8 cellular contexts compared by ENCODE assay signal in the genomic region with DNA sequence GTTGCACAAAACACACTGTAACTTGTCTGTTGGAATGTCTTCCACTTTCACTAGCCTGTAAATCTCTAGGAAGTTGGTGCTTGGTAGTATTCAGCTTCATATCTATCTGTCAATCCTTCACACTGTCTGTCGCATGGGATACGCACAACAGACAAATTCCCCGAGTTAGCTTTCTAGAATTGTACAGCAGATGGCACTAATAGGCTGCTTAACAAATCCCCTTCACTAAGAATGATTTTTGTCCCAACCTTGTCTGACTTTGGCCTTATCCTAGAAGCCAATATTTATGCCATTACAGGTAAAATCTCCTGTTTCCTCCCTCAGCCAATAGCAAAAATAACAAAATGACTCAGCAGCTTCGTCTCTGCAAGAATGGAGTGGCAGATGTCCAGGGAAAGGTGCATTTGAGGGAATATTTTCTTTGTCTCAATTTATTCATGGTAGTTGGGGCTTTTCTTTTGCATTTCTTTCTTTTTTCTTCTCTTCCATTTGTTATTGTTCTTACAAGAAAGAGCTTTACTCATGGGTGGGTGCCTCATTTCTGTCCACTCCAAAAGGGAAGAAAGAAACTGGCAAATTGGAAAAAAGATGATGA. TPM values are rescaled to one million over a fixed set of nuclear protein-coding genes. Genes with fewer than 3 reads are reported as not detected.
A peak's percentile ranks its signal among the peaks of the same experiment; 100 is the strongest.
DNase-seq lines count a peak whose midpoint lies in the region; ATAC-seq and TF ChIP-seq lines count a peak whose summit lies in the region.

No MANE protein-coding gene starts in this region.

- ATAC-seq in activated CD8-positive, alpha-beta T cell treated with anti-CD3 and anti-CD28 coated beads for 36 hours: no peak

- no peaks in the 10 kb centered on the region for H3K27me3 Mint-ChIP-seq in activated CD8-positive, alpha-beta T cell treated with anti-CD3 and anti-CD28 coated beads for 36 hours

- H3K27ac Mint-ChIP-seq in activated CD8-positive, alpha-beta T cell treated with anti-CD3 and anti-CD28 coated beads for 36 hours: no peak overlapping the region

- POLR2A ChIA-PET in activated CD8-positive, alpha-beta T cell treated with anti-CD3 and anti-CD28 coated beads for 36 hours (lab: Charles Lee): interaction anchor here (3.4 kb wide), 1 partner anchor 47 kb away, joined by 14 read pairs; no protein-coding TSS in a partner anchor

- peak; percentile 38 for DNase-seq in NCI-H146 (lab: John Stamatoyannopoulos, UW)
- no peak for DNase-seq in NCI-H146 treated with DMSO at 0.1 percent for 48 hours (lab: John Stamatoyannopoulos, UW; ENCODE audit: unreplicated experiment)
- peak; percentile 76 for DNase-seq in Kasumi-1 (lab: John Stamatoyannopoulos, UW)
- no peak for DNase-seq in activated CD8-positive, alpha-beta T cell treated with anti-CD3 and anti-CD28 coated beads for 36 hours
- DNase-seq in hippocampal formation (lab: John Stamatoyannopoulos, UW): peak; percentile 12 to 91
- DNase-seq in superior temporal gyrus (ENCODE audit: extremely low spot score): peak; percentile 96
- DNase-seq in epidermal melanocyte (ENCODE audit: insufficient read length, low spot score): no peak
- no peak for DNase-seq in T1000 (lab: John Stamatoyannopoulos, UW)

- H3K36me3 Mint-ChIP-seq in activated CD8-positive, alpha-beta T cell treated with anti-CD3 and anti-CD28 coated beads for 36 hours (ENCODE audit: low read depth): no peaks in the 10 kb centered on the region

- intact Hi-C loops in activated CD8-positive, alpha-beta T cell treated with anti-CD3 and anti-CD28 coated beads for 36 hours (cut with micrococcal nuclease): no loop called here

- peak; percentile 56 for TF ChIP-seq CTCF in activated CD8-positive, alpha-beta T cell treated with anti-CD3 and anti-CD28 coated beads for 36 hours (IDR thresholded peaks at IDR 0.05)

- CTCF ChIA-PET in activated CD8-positive, alpha-beta T cell treated with anti-CD3 and anti-CD28 coated beads for 36 hours (lab: Charles Lee): interaction anchor here (0.8 to 6.5 kb wide), 8 partner anchors 9 to 79 kb away, joined by 3 to 117 read pairs (median 5); a partner anchor contains a TSS

- H3K4me1 Mint-ChIP-seq in activated CD8-positive, alpha-beta T cell treated with anti-CD3 and anti-CD28 coated beads for 36 hours (ENCODE audit: low read depth): peaks cover 28% of the 10 kb centered on the region

- no peaks in the 10 kb centered on the region for H3K9me3 Mint-ChIP-seq in activated CD8-positive, alpha-beta T cell treated with anti-CD3 and anti-CD28 coated beads for 36 hours

- H3K4me3 Mint-ChIP-seq in activated CD8-positive, alpha-beta T cell treated with anti-CD3 and anti-CD28 coated beads for 36 hours: no peak overlapping the region

RNA-seq across cellular contexts. Expression of a gene that starts 3.1 kb away (rescaled TPM):
- 10 to 100 TPM; 35.3 to 38.4 TPM for total RNA-seq in activated CD8-positive, alpha-beta T cell treated with anti-CD3 and anti-CD28 coated beads for 36 hours

RNA-seq across cellular contexts. Expression of a gene that starts 3.4 kb away (rescaled TPM):
- 1 to 10 TPM; 5.8 to 5.9 TPM for total RNA-seq in activated CD8-positive, alpha-beta T cell treated with anti-CD3 and anti-CD28 coated beads for 36 hours

RNA-seq across cellular contexts. Expression of a gene that starts 44.2 kb away (rescaled TPM):
- 1 to 10 TPM; 4.1 to 5.5 TPM for total RNA-seq in activated CD8-positive, alpha-beta T cell treated with anti-CD3 and anti-CD28 coated beads for 36 hours

Comparison
In these comparisons a context has a peak if more than half of its experiments do, and no peak if none do; other contexts are left out.
1. DNase-seq: peak in NCI-H146 (single experiment), Kasumi-1 (2 of 2), hippocampal formation (2 of 2) and superior temporal gyrus (single experiment); none in NCI-H146 treated with DMSO at 0.1 percent for 48 hours (single experiment), activated CD8-positive, alpha-beta T cell treated with anti-CD3 and anti-CD28 coated beads for 36 hours (single experiment), epidermal melanocyte (single experiment) and T1000 (single experiment).